In genomic region chr12:122834921-122835692, GRCh38 we compare ENCODE assay signal across 8 cellular contexts. TPM values are rescaled to one million over a fixed set of nuclear protein-coding genes. Genes with fewer than 3 reads are reported as not detected.
DNase-seq lines count a peak whose midpoint lies in the region; ATAC-seq, FAIRE-seq and TF ChIP-seq lines count a peak whose summit lies in the region.

TSS of gene HIP1R (plus strand) at chr12:122835457. CDS start at chr12:122835551, 94 bp downstream.

- peaks cover 8% of the 10 kb centered on the region for H3K79me2 ChIP-seq in astrocyte (ENCODE audit: insufficient read depth, low read length)

- FAIRE-seq in astrocyte (lab: Jason Lieb, UNC) = no peak

- peaks cover 44% of the 10 kb centered on the region for H3K4me1 Mint-ChIP-seq in CD8-positive, alpha-beta T cell (ENCODE audit: low read depth)
- H3K4me1 Mint-ChIP-seq in astrocyte (ENCODE audit: low read depth, unreplicated experiment) = peaks cover 10% of the 10 kb centered on the region

- H3K4me1 ChIP-seq in CD8-positive, alpha-beta T cell (ENCODE audit: insufficient read depth, low read length) = peaks cover 20% of the 10 kb centered on the region
- H3K4me1 ChIP-seq in HEK293 (ENCODE audit: control insufficient read depth, insufficient read depth, low read length) (peaks cover 9% of the 10 kb centered on the region), astrocyte (ENCODE audit: insufficient read depth, low read length) (peaks cover 4% of the 10 kb centered on the region)

- peak within 1 kb of the TSS; percentile 74 for H3K9ac ChIP-seq in astrocyte (ENCODE audit: low read length)

- H3K9me3 ChIP-seq in CD8-positive, alpha-beta T cell (ENCODE audit: low read length) = no peaks in the 10 kb centered on the region
- H3K9me3 ChIP-seq in HEK293 (ENCODE audit: control insufficient read depth, insufficient read depth, low read depth, low read length) = no peaks in the 10 kb centered on the region
- no peaks in the 10 kb centered on the region for H3K9me3 ChIP-seq in astrocyte (ENCODE audit: insufficient read depth, low read depth, low read length)

- peak within 1 kb of the TSS; percentile 81 for H2AFZ ChIP-seq in astrocyte (ENCODE audit: low read depth, low read length)

- H4K20me1 ChIP-seq in astrocyte (ENCODE audit: insufficient read depth, low read length) = no peaks in the 10 kb centered on the region

- H3K27me3 Mint-ChIP-seq in CD8-positive, alpha-beta T cell (ENCODE audit: low read depth) = no peaks in the 10 kb centered on the region
- H3K27me3 Mint-ChIP-seq in astrocyte (ENCODE audit: low read depth, unreplicated experiment) = no peaks in the 10 kb centered on the region

- DNase-seq in CD8-positive, alpha-beta T cell = peak; percentile 37 to 71 (median 57)
- DNase-seq in astrocyte (ENCODE audit: low read depth) (no peak), iPS DF 19.7 (ENCODE audit: low read depth, low spot score) (peak; percentile 17), skeletal muscle cell (ENCODE audit: low read depth) (no peak), SKM-1 treated with dmso at 0.1 percent for 144 hours (lab: John Stamatoyannopoulos, UW; ENCODE audit: unreplicated experiment) (no peak), NOMO-1 treated with dmso at 0.1 percent for 144 hours (lab: John Stamatoyannopoulos, UW; ENCODE audit: unreplicated experiment) (no peak)

- peak within 1 kb of the TSS; percentile 99 for H3K27ac Mint-ChIP-seq in CD8-positive, alpha-beta T cell
- peak within 1 kb of the TSS; percentile 81 for H3K27ac Mint-ChIP-seq in astrocyte (ENCODE audit: unreplicated experiment)

- POLR2A ChIA-PET in CD8-positive, alpha-beta T cell (lab: Charles Lee) = interaction anchor here (0.7 to 1.9 kb wide), 6 partner anchors 10 to 397 kb away, joined by 3 to 6 read pairs (median 4); partner anchors contain the start of genes DENR and MPHOSPH9
- POLR2A ChIA-PET in HEK293 (lab: Yijun Ruan, JAX) = interaction anchor here (0.6 to 1.2 kb wide), 3 partner anchors 8 to 364 kb away, joined by 3 to 5 read pairs (median 4); no protein-coding TSS in a partner anchor

- H3K27ac ChIP-seq in CD8-positive, alpha-beta T cell (ENCODE audit: low read depth, low read length) = peak within 1 kb of the TSS; percentile 87
- H3K27ac ChIP-seq in HEK293 (ENCODE audit: extremely low read depth, low read depth, low read length) = peak within 1 kb of the TSS; percentile 34; the same call in 1 of the 2 replicates
- no peak within 1 kb of the TSS for H3K27ac ChIP-seq in astrocyte (ENCODE audit: low read depth, low read length)

- peaks cover 7% of the 10 kb centered on the region for H3K36me3 ChIP-seq in CD8-positive, alpha-beta T cell (ENCODE audit: insufficient read depth, low read length)
- H3K36me3 ChIP-seq in HEK293 (ENCODE audit: control insufficient read depth in 2 of 2, insufficient read depth in 1 of 2, low read length in 2 of 2) = peaks cover 0 to 7% of the 10 kb centered on the region in 2 experiments; a peak in 1 of 3 replicates
- no peaks in the 10 kb centered on the region for H3K36me3 ChIP-seq in astrocyte (ENCODE audit: insufficient read depth, low read length)

- H3K9me3 Mint-ChIP-seq in CD8-positive, alpha-beta T cell = no peaks in the 10 kb centered on the region
- H3K9me3 Mint-ChIP-seq in astrocyte (ENCODE audit: unreplicated experiment) = no peaks in the 10 kb centered on the region

- H3K36me3 Mint-ChIP-seq in CD8-positive, alpha-beta T cell = peaks cover 29% of the 10 kb centered on the region
- H3K36me3 Mint-ChIP-seq in astrocyte (ENCODE audit: low read depth, unreplicated experiment) = peaks cover 3% of the 10 kb centered on the region

- peak within 1 kb of the TSS; percentile 94 for H3K4me3 ChIP-seq in CD8-positive, alpha-beta T cell (ENCODE audit: low read depth, low read length)
- H3K4me3 ChIP-seq in HEK293 (ENCODE audit: low read depth, low read length) = peak within 1 kb of the TSS; percentile 69
- peak within 1 kb of the TSS; percentile 73 for H3K4me3 ChIP-seq in astrocyte (ENCODE audit: insufficient read depth, low read depth, low read length)
- H3K4me3 ChIP-seq in skeletal muscle cell (ENCODE audit: low read depth, low read length) = peak within 1 kb of the TSS; percentile 68

- no peaks in the 10 kb centered on the region for H3K27me3 ChIP-seq in CD8-positive, alpha-beta T cell (ENCODE audit: insufficient read depth, low read length)
- H3K27me3 ChIP-seq in astrocyte (ENCODE audit: insufficient read depth, low read length) = no peaks in the 10 kb centered on the region

- peak within 1 kb of the TSS; percentile 98 for H3K4me3 Mint-ChIP-seq in CD8-positive, alpha-beta T cell
- peak within 1 kb of the TSS; percentile 89 for H3K4me3 Mint-ChIP-seq in astrocyte (ENCODE audit: unreplicated experiment)

- H3K4me2 ChIP-seq in astrocyte (ENCODE audit: low read length) = peak within 1 kb of the TSS; percentile 99

- CTCF ChIA-PET in CD8-positive, alpha-beta T cell (lab: Charles Lee) = interaction anchor here (1.2 to 2.3 kb wide), 5 partner anchors 8 to 41 kb away, joined by 3 to 16 read pairs (median 5); no protein-coding TSS in a partner anchor
- CTCF ChIA-PET in HEK293 (lab: Yijun Ruan, JAX) = interaction anchor here (0.7 to 1.6 kb wide), 4 partner anchors 39 to 204 kb away, joined by 3 to 5 read pairs (median 4); no protein-coding TSS in a partner anchor

- intact Hi-C loops in CD8-positive, alpha-beta T cell (cut with DNase I, micrococcal nuclease) = loop anchor here (1.0 to 10.0 kb wide), 3 partner anchors 41 to 530 kb away; partner anchors contain the start of gene SBNO1 (in 1 of the 2)
- intact Hi-C loops in T-helper 1 cell treated with Interleukin-12 subunit alpha and Interleukin-12 subunit beta and Interleukin-4 antibody, amounts not matched to agents 30 ng/mL and 1 ng/mL, for 36 hours (cut with micrococcal nuclease) = loop anchor here (10.0 kb wide), 1 partner anchor 320 kb away; the partner anchor contains the start of gene PITPNM2

- ATAC-seq in CD8-positive, alpha-beta T cell = peak; percentile 60

- TF ChIP-seq CTCF in CD8-positive, alpha-beta T cell (IDR thresholded peaks at IDR 0.05) = no peak
- no peak for TF ChIP-seq CTCF in HEK293 (tag by site-specific recombination; IDR thresholded peaks at IDR 0.05)
- no peak for TF ChIP-seq CTCF in astrocyte (IDR thresholded peaks at IDR 0.05; ENCODE audit: insufficient read depth, low read depth, low read length)

TF ChIP-seq in HEK293, 187 proteins besides CTCF, POLR2A, EP300 and RAD21 (continues in another document):
- TF ChIP-seq ZNF416 (tag by site-specific recombination; IDR thresholded peaks at IDR 0.05) (no peak), ZNF398 (tag by site-specific recombination; IDR thresholded peaks at IDR 0.05) (peak; percentile 98), ZBTB26 (tag by site-specific recombination; optimal IDR thresholded peaks at IDR 0.05) (peak; percentile 24), KLF9 (tag by site-specific recombination; IDR thresholded peaks at IDR 0.05; ENCODE audit: low read depth) (0 out of 2 replicates have a peak, but pooled peaks have one; percentile 33), ZBTB6 (tag by site-specific recombination; IDR thresholded peaks at IDR 0.05) (no peak), KLF1 (tag by site-specific recombination; IDR thresholded peaks at IDR 0.05) (0 out of 2 replicates have a peak, but pooled peaks have one; percentile 9), ZNF350 (tag by site-specific recombination; IDR thresholded peaks at IDR 0.05) (no peak), KLF17 (tag by site-specific recombination; IDR thresholded peaks at IDR 0.05) (peak; percentile 46; the same call in 1 of the 2 replicates), ZNF202 (tag by site-specific recombination; IDR thresholded peaks at IDR 0.05; ENCODE audit: borderline replicate concordance) (no peak)

RNA-seq across cellular contexts. Expression of gene HIP1R, which starts in this region (rescaled TPM):
- 100 to 1,000 TPM; 258 to 277 TPM for total RNA-seq in CD8-positive, alpha-beta T cell
- total RNA-seq in T-helper 1 cell treated with Interleukin-12 subunit alpha and Interleukin-12 subunit beta and Interleukin-4 antibody, amounts not matched to agents 30 ng/mL and 1 ng/mL, for 36 hours = 24.5 and 24.9 TPM in 2 replicates
- 21.3 and 22.2 TPM in 2 replicates for total RNA-seq in astrocyte

Comparison
In these comparisons a context has a peak if more than half of its experiments do, and no peak if none do; other contexts are left out.
1. RNA of gene HIP1R (total RNA-seq): 258 to 277 TPM in CD8-positive, alpha-beta T cell; 24.5 to 24.9 TPM in T-helper 1 cell treated with Interleukin-12 subunit alpha and Interleukin-12 subunit beta and Interleukin-4 antibody, amounts not matched to agents 30 ng/mL and 1 ng/mL, for 36 hours and 21.3 to 22.2 TPM in astrocyte; every median in the first group is over 10 times any median in the second.
2. DNase-seq: peak in CD8-positive, alpha-beta T cell (7 of 7) and iPS DF 19.7 (single experiment); none in astrocyte (single experiment), skeletal muscle cell (single experiment), SKM-1 treated with dmso at 0.1 percent for 144 hours (single experiment) and NOMO-1 treated with dmso at 0.1 percent for 144 hours (single experiment).
3. Peak in every context shown above with its lines, with median percentiles within 50 percentile points of each other: H3K4me3 ChIP-seq.